In genomic region chr5:92519717-92520632, GRCh38 we compare ENCODE assay signal across 16 cellular contexts.
DNase-seq lines count a peak whose midpoint lies in the region; ATAC-seq, FAIRE-seq and TF ChIP-seq lines count a peak whose summit lies in the region.
"Had no signal": no experiment of that assay in that cellular context is flagged by ENCODE, and none has a peak within 500 bp of the region (broad histone marks: within the 10 kb centered on the region; RNA-seq: fewer than 3 reads in every experiment).

No MANE protein-coding gene starts in this region.

- no peaks in the 10 kb centered on the region for H3K36me3 Mint-ChIP-seq in astrocyte (ENCODE audit: low read depth, unreplicated experiment)

- H3K4me1 ChIP-seq in HAP-1 (peaks cover 24% of the 10 kb centered on the region), astrocyte (ENCODE audit: insufficient read depth, low read length) (no peaks in the 10 kb centered on the region), HepG2 (ENCODE audit: insufficient read depth, low read length) (no peaks in the 10 kb centered on the region), mammary epithelial cell (ENCODE audit: insufficient read depth, low read length) (no peaks in the 10 kb centered on the region), gastrocnemius medialis (no peaks in the 10 kb centered on the region)
- H3K4me1 ChIP-seq: adrenal gland, uterus had no signal

- in situ Hi-C loops in HAP-1 (cut with MboI; ENCODE audit: low sequenced_read_pairs): no loop called here
- in situ Hi-C loops in HepG2 (cut with HindIII; ENCODE audit: extremely low pct_ligation_motif_present, low pct_unique_long_range_greater_than_20kb): no loop called here
- in situ Hi-C loops in mammary epithelial cell (cut with MboI; ENCODE audit: low sequenced_read_pairs in 2 of 2): no loop called here
- in situ Hi-C loops in gastrocnemius medialis (cut with MboI; ENCODE audit: low sequenced_read_pairs in 4 of 4): no loop called here

- H3K27ac ChIP-seq in astrocyte (ENCODE audit: low read depth, low read length) (no peak overlapping the region), HepG2 (ENCODE audit: extremely low read length, insufficient read depth, low read length) (no peak overlapping the region), mammary epithelial cell (ENCODE audit: insufficient read depth, low read depth, low read length) (no peak overlapping the region), gastrocnemius medialis (no peak overlapping the region)
- H3K27ac ChIP-seq: adrenal gland, uterus, WERI-Rb-1 had no signal

- H3K9ac ChIP-seq in astrocyte (ENCODE audit: low read length): no peak overlapping the region
- H3K9ac ChIP-seq in HepG2 (ENCODE audit: insufficient read depth, low read depth, low read length): no peak overlapping the region
- H3K9ac ChIP-seq in mammary epithelial cell (ENCODE audit: insufficient read depth, low read length): no peak overlapping the region

- H3K79me2 ChIP-seq in astrocyte (ENCODE audit: insufficient read depth, low read length): no peaks in the 10 kb centered on the region
- H3K79me2 ChIP-seq in HepG2 (ENCODE audit: insufficient read depth, low read length): no peaks in the 10 kb centered on the region
- H3K79me2 ChIP-seq in mammary epithelial cell (ENCODE audit: insufficient read depth, low read length): no peaks in the 10 kb centered on the region

- under 1% methylated on average over 3 of the region's 3 CpGs for WGBS in HepG2 (ENCODE audit: low lambda C conversion rate)
- 93% methylated on average over 3 of the region's 3 CpGs for WGBS in mammary epithelial cell (ENCODE audit: low coverage, missing lambda C conversion rate)

- no peak overlapping the region for H3K27ac Mint-ChIP-seq in astrocyte (ENCODE audit: unreplicated experiment)
- H3K27ac Mint-ChIP-seq: activated T-helper 1 cell treated with anti-CD3 and anti-CD28 coated beads, Interleukin-12 subunit alpha, Interleukin-12 subunit beta, Interleukin-2, Interleukin-4 antibody, amounts not matched to agents 30 ng/mL and 10 ng/mL and 1 ng/mL, durations not matched to agents 14 hours and 24 hours and 36 hours had no signal

- H3K4me3 ChIP-seq in HAP-1: no peak overlapping the region
- H3K4me3 ChIP-seq in astrocyte (ENCODE audit: insufficient read depth, low read depth, low read length): no peak overlapping the region
- H3K4me3 ChIP-seq in HepG2 (replicated peaks in 1 of 3; ENCODE audit: insufficient read depth in 1 of 3, low read depth in 2 of 3, low read length in 3 of 3): no peak overlapping the region
- no peak overlapping the region for H3K4me3 ChIP-seq in mammary epithelial cell (replicated peaks in 1 of 3; ENCODE audit: insufficient read depth in 1 of 3, low read depth in 2 of 3, low read length in 3 of 3)
- no peak overlapping the region for H3K4me3 ChIP-seq in gastrocnemius medialis
- H3K4me3 ChIP-seq: adrenal gland, uterus had no signal

- DNase-seq in HAP-1 (ENCODE audit: low spot score in 2 of 2): peak; percentile 30 to 83
- DNase-seq in NCI-H2196 (lab: John Stamatoyannopoulos, UW; ENCODE audit: unreplicated experiment): peak; percentile 19
- peak; percentile 59 for DNase-seq in astrocyte (ENCODE audit: low read depth)
- DNase-seq in HepG2 (ENCODE audit: low spot score): no peak
- no peak for DNase-seq in NCI-H510A treated with DMSO at 0.1 percent for 48 hours (lab: John Stamatoyannopoulos, UW)
- no peak for DNase-seq in mammary epithelial cell
- DNase-seq in stimulated activated naive CD8-positive, alpha-beta T cell treated with anti-CD3 and anti-CD28 coated beads, Interleukin-15, Interleukin-2, amounts not matched to agents 100 U/mL and 50 U/mL, for 24 hours: no peak
- no peak for DNase-seq in gastrocnemius medialis
- DNase-seq: adrenal gland, Caco-2, GF-D8, KBM-7, T-helper 1 cell, uterus, WERI-Rb-1 had no signal

- H3K9me3 ChIP-seq in HAP-1 (no peaks in the 10 kb centered on the region), astrocyte (ENCODE audit: insufficient read depth, low read depth, low read length) (no peaks in the 10 kb centered on the region), HepG2 (ENCODE audit: low read length) (no peaks in the 10 kb centered on the region), mammary epithelial cell (replicated peaks; ENCODE audit: insufficient read depth, low read length) (no peaks in the 10 kb centered on the region), gastrocnemius medialis (no peaks in the 10 kb centered on the region)
- H3K9me3 ChIP-seq: adrenal gland, Caco-2, uterus had no signal

- CTCF ChIA-PET in HepG2 (lab: Yijun Ruan, JAX; ENCODE audit: low intra/inter-chr PET ratio, low total read pairs) (interaction anchor here (1.3 kb wide), 1 partner anchor 1395 kb away, joined by 3 read pairs; no protein-coding TSS in a partner anchor), mammary epithelial cell (lab: Charles Lee; ENCODE audit: low non-redundant PET) (interaction anchor here (0.6 kb wide), 1 partner anchor 127 kb away, joined by 4 read pairs; no protein-coding TSS in a partner anchor)

- POLR2A ChIA-PET in HepG2 (lab: Yijun Ruan, JAX): no interaction called here

- FAIRE-seq in astrocyte (lab: Jason Lieb, UNC) (no peak), HepG2 (lab: Jason Lieb, UNC) (no peak)

- no peak overlapping the region for H3K4me2 ChIP-seq in astrocyte (ENCODE audit: low read length)
- H3K4me2 ChIP-seq in HepG2 (ENCODE audit: low read depth, low read length): no peak overlapping the region
- H3K4me2 ChIP-seq in mammary epithelial cell (ENCODE audit: insufficient read depth, low read depth, low read length): no peak overlapping the region

- TF ChIP-seq RAD21 in HepG2 (CRISPR knock-in tag; IDR thresholded peaks at IDR 0.05): no peak

- no peaks in the 10 kb centered on the region for H3K36me3 ChIP-seq in HAP-1 (replicated peaks)
- H3K36me3 ChIP-seq in astrocyte (ENCODE audit: insufficient read depth, low read length): no peaks in the 10 kb centered on the region
- no peaks in the 10 kb centered on the region for H3K36me3 ChIP-seq in HepG2 (replicated peaks in 1 of 2; ENCODE audit: control insufficient read depth in 1 of 2, insufficient read depth in 2 of 2, low read length in 2 of 2)
- H3K36me3 ChIP-seq in mammary epithelial cell (ENCODE audit: insufficient read depth, low read length): no peaks in the 10 kb centered on the region
- no peaks in the 10 kb centered on the region for H3K36me3 ChIP-seq in gastrocnemius medialis
- H3K36me3 ChIP-seq: adrenal gland, uterus, WERI-Rb-1 had no signal

- no peaks in the 10 kb centered on the region for H3K27me3 Mint-ChIP-seq in astrocyte (ENCODE audit: low read depth, unreplicated experiment)

- no peaks in the 10 kb centered on the region for H3K27me3 ChIP-seq in HAP-1 (ENCODE audit: low read depth)
- H3K27me3 ChIP-seq in astrocyte (ENCODE audit: insufficient read depth, low read length): no peaks in the 10 kb centered on the region
- no peaks in the 10 kb centered on the region for H3K27me3 ChIP-seq in HepG2 (ENCODE audit: control insufficient read depth in 1 of 2, insufficient read depth in 2 of 2, low read length in 2 of 2)
- no peaks in the 10 kb centered on the region for H3K27me3 ChIP-seq in mammary epithelial cell (ENCODE audit: insufficient read depth, low read length)
- H3K27me3 ChIP-seq in gastrocnemius medialis: no peaks in the 10 kb centered on the region
- H3K27me3 ChIP-seq: adrenal gland, uterus had no signal

- TF ChIP-seq CTCF in astrocyte (IDR thresholded peaks at IDR 0.05; ENCODE audit: insufficient read depth, low read depth, low read length) (no peak), HepG2 (CRISPR knock-in tag; IDR thresholded peaks at IDR 0.05) (no peak), mammary epithelial cell (conservative IDR thresholded peaks at IDR 0.05 in 1 of 2, IDR thresholded peaks at IDR 0.05 in 1 of 2; ENCODE audit: extremely low read depth in 1 of 2, insufficient read depth in 1 of 2, low read depth in 1 of 2, low read length in 2 of 2) (no peak), gastrocnemius medialis (IDR thresholded peaks at IDR 0.05 in 4 of 5, conservative IDR thresholded peaks at IDR 0.05 in 1 of 5) (no peak)

- no peak overlapping the region for H2AFZ ChIP-seq in astrocyte (ENCODE audit: low read depth, low read length)
- H2AFZ ChIP-seq in HepG2 (ENCODE audit: low read length): no peak overlapping the region
- no peak overlapping the region for H2AFZ ChIP-seq in mammary epithelial cell (ENCODE audit: low read depth, low read length)

- intact Hi-C loops in HepG2 (cut with micrococcal nuclease; ENCODE audit: unreplicated experiment) (loop anchor here (5.0 kb wide), 1 partner anchor 1027 kb away; no protein-coding TSS in a partner anchor), mammary epithelial cell (cut with micrococcal nuclease) (loop anchor here (5.0 to 10.0 kb wide), 3 partner anchors 32 to 1282 kb away; no protein-coding TSS in a partner anchor), gastrocnemius medialis (cut with DNase I; ENCODE audit: low total_unique reads) (no loop called here)

- ATAC-seq in HepG2: no peak
- no peak for ATAC-seq in stimulated activated naive CD8-positive, alpha-beta T cell treated with anti-CD3 and anti-CD28 coated beads, Interleukin-15, Interleukin-2, amounts not matched to agents 100 U/mL and 50 U/mL, for 24 hours
- no peak for ATAC-seq in gastrocnemius medialis

- no peak for TF ChIP-seq EP300 in HepG2 (IDR thresholded peaks at IDR 0.05; ENCODE audit: low read depth in 2 of 2, low read length in 2 of 2)
- TF ChIP-seq EP300 in HepG2 (CRISPR knock-in tag; IDR thresholded peaks at IDR 0.05; ENCODE audit: borderline replicate concordance): no peak

- BruUV-seq in HepG2 (replicated peaks; lab: Mats Ljungman, UMichigan) (no TSS peak), mammary epithelial cell (replicated peaks; lab: Mats Ljungman, UMichigan) (no TSS peak)

- peaks cover 4% of the 10 kb centered on the region for H3K4me1 Mint-ChIP-seq in astrocyte (ENCODE audit: low read depth, unreplicated experiment)

- no peak overlapping the region for H3K4me3 Mint-ChIP-seq in astrocyte (ENCODE audit: unreplicated experiment)
- H3K4me3 Mint-ChIP-seq: activated T-helper 1 cell treated with anti-CD3 and anti-CD28 coated beads, Interleukin-12 subunit alpha, Interleukin-12 subunit beta, Interleukin-2, Interleukin-4 antibody, amounts not matched to agents 30 ng/mL and 10 ng/mL and 1 ng/mL, durations not matched to agents 14 hours and 24 hours and 36 hours had no signal

- no peaks in the 10 kb centered on the region for H3K9me3 Mint-ChIP-seq in astrocyte (ENCODE audit: unreplicated experiment)

- no peak for TF ChIP-seq POLR2A in HepG2 (IDR thresholded peaks at IDR 0.05; ENCODE audit: insufficient read depth in 1 of 2, low read depth in 2 of 2, low read length in 2 of 2)
- TF ChIP-seq POLR2A in gastrocnemius medialis (IDR thresholded peaks at IDR 0.05): no peak

- dilution Hi-C loops in mammary epithelial cell (cut with HindIII; ENCODE audit: low sequenced_read_pairs): no loop called here

- no peaks in the 10 kb centered on the region for H4K20me1 ChIP-seq in astrocyte (ENCODE audit: insufficient read depth, low read length)
- no peaks in the 10 kb centered on the region for H4K20me1 ChIP-seq in HepG2 (ENCODE audit: insufficient read depth, low read length)
- H4K20me1 ChIP-seq in mammary epithelial cell (ENCODE audit: insufficient read depth, low read length): no peaks in the 10 kb centered on the region

TF ChIP-seq in HepG2, 621 proteins besides CTCF, POLR2A, EP300 and RAD21:
- TF ChIP-seq ATF7 (IDR thresholded peaks at IDR 0.05) (peak; percentile 81), ATF7 (CRISPR knock-in tag; IDR thresholded peaks at IDR 0.05) (no peak), U2AF2 (IDR thresholded peaks at IDR 0.05; ENCODE audit: low read depth, low read length) (no peak)
TF ChIP-seq in HepG2: peak in this region for 1.

Comparison
In these comparisons a context has a peak if more than half of its experiments do, and no peak if none do; other contexts are left out.
1. DNase-seq: peak in HAP-1 (2 of 2), NCI-H2196 (single experiment) and astrocyte (single experiment); none in HepG2 (single experiment), NCI-H510A treated with DMSO at 0.1 percent for 48 hours (single experiment), mammary epithelial cell (single experiment), stimulated activated naive CD8-positive, alpha-beta T cell treated with anti-CD3 and anti-CD28 coated beads, Interleukin-15, Interleukin-2, amounts not matched to agents 100 U/mL and 50 U/mL, for 24 hours (single experiment) and gastrocnemius medialis (0 of 2).